13 cellular contexts compared by ENCODE assay signal in genomic region chr5:158434749-158435148, GRCh38.
DNase-seq lines count a peak whose midpoint lies in the region; ATAC-seq and TF ChIP-seq lines count a peak whose summit lies in the region.
"Had no signal": no experiment of that assay in that cellular context is flagged by ENCODE, and none has a peak within 500 bp of the region (broad histone marks: within the 10 kb centered on the region; RNA-seq: fewer than 3 reads in every experiment).

No MANE protein-coding gene starts in this region.

- peak overlapping the region; percentile 58 for H2AFZ ChIP-seq in mammary epithelial cell (ENCODE audit: low read depth, low read length)

- TF ChIP-seq POLR2A in testis (IDR thresholded peaks at IDR 0.05): no peak

- CTCF ChIA-PET in CD4-positive, alpha-beta memory T cell (lab: Charles Lee; ENCODE audit: partially characterized antibody): interaction anchor here (0.6 to 0.9 kb wide), 2 partner anchors 15 to 839 kb away, joined by 3 read pairs; no protein-coding TSS in a partner anchor
- CTCF ChIA-PET in mammary epithelial cell (lab: Charles Lee; ENCODE audit: low non-redundant PET): no interaction called here

- BruUV-seq in mammary epithelial cell (replicated peaks; lab: Mats Ljungman, UMichigan): no TSS peak

- peak overlapping the region; percentile 69 for H3K4me2 ChIP-seq in mammary epithelial cell (ENCODE audit: insufficient read depth, low read depth, low read length)

- dilution Hi-C loops in mammary epithelial cell (cut with HindIII; ENCODE audit: low sequenced_read_pairs): no loop called here

- H3K4me3 ChIP-seq in CD4-positive, alpha-beta memory T cell (ENCODE audit: low read length in 2 of 2): no peak overlapping the region
- H3K4me3 ChIP-seq in mammary epithelial cell (replicated peaks in 1 of 3; ENCODE audit: insufficient read depth in 1 of 3, low read depth in 2 of 3, low read length in 3 of 3) (no peak overlapping the region), testis (no peak overlapping the region)
- H3K4me3 ChIP-seq: SJCRH30 had no signal

- no peaks in the 10 kb centered on the region for H3K27me3 ChIP-seq in CD4-positive, alpha-beta memory T cell (ENCODE audit: insufficient read depth, low read length)
- H3K27me3 ChIP-seq in mammary epithelial cell (ENCODE audit: insufficient read depth, low read length) (no peaks in the 10 kb centered on the region), testis (no peaks in the 10 kb centered on the region)
- H3K27me3 ChIP-seq: SJCRH30 had no signal

- H3K27ac Mint-ChIP-seq in CD4-positive, alpha-beta memory T cell: peak overlapping the region in 3 of 7 donors; percentile 51 to 86 (median 62)
- H3K27ac Mint-ChIP-seq: HFFc6 had no signal

- H3K9me3 ChIP-seq in CD4-positive, alpha-beta memory T cell (ENCODE audit: control insufficient read depth in 1 of 2, low read length in 2 of 2): no peaks in the 10 kb centered on the region
- no peaks in the 10 kb centered on the region for H3K9me3 ChIP-seq in mammary epithelial cell (replicated peaks; ENCODE audit: insufficient read depth, low read length)
- H3K9me3 ChIP-seq in testis: no peaks in the 10 kb centered on the region
- H3K9me3 ChIP-seq: SJCRH30 had no signal

- H3K27ac ChIP-seq in CD4-positive, alpha-beta memory T cell (ENCODE audit: low read depth, low read length): no peak overlapping the region
- H3K27ac ChIP-seq in mammary epithelial cell (ENCODE audit: insufficient read depth, low read depth, low read length): peak overlapping the region; percentile 34
- H3K27ac ChIP-seq in testis: no peak overlapping the region
- H3K27ac ChIP-seq: SJCRH30 had no signal

- peak overlapping the region in 5 of 8 donors; percentile 61 to 84 (median 81) for H3K4me3 Mint-ChIP-seq in CD4-positive, alpha-beta memory T cell
- H3K4me3 Mint-ChIP-seq: HFFc6 had no signal

- TF ChIP-seq CTCF in mammary epithelial cell (conservative IDR thresholded peaks at IDR 0.05 in 1 of 2, IDR thresholded peaks at IDR 0.05 in 1 of 2; ENCODE audit: extremely low read depth in 1 of 2, insufficient read depth in 1 of 2, low read depth in 1 of 2, low read length in 2 of 2): no peak
- no peak for TF ChIP-seq CTCF in testis (IDR thresholded peaks at IDR 0.05)

- ATAC-seq in GM19372 (IDR thresholded peaks at IDR 0.05; ENCODE audit: low read depth, unreplicated experiment) (peak; percentile 5), HG03469 (IDR thresholded peaks at IDR 0.05; ENCODE audit: unreplicated experiment) (peak; percentile 8), HG02610 (IDR thresholded peaks at IDR 0.05; ENCODE audit: unreplicated experiment) (no peak)

- H3K27me3 Mint-ChIP-seq in CD4-positive, alpha-beta memory T cell: no peaks in the 10 kb centered on the region

- no peak overlapping the region for H3K9ac ChIP-seq in mammary epithelial cell (ENCODE audit: insufficient read depth, low read length)

- H3K79me2 ChIP-seq in mammary epithelial cell (ENCODE audit: insufficient read depth, low read length): no peaks in the 10 kb centered on the region

- no peaks in the 10 kb centered on the region for H3K36me3 ChIP-seq in CD4-positive, alpha-beta memory T cell (ENCODE audit: insufficient read depth, low read length)
- no peaks in the 10 kb centered on the region for H3K36me3 ChIP-seq in mammary epithelial cell (ENCODE audit: insufficient read depth, low read length)
- H3K36me3 ChIP-seq in testis (ENCODE audit: low read depth, missing control alignments): no peaks in the 10 kb centered on the region
- H3K36me3 ChIP-seq: SJCRH30 had no signal

- POLR2A ChIA-PET in CD4-positive, alpha-beta memory T cell (lab: Charles Lee; ENCODE audit: partially characterized antibody): interaction anchor here (0.7 kb wide), 1 partner anchor 261 kb away, joined by 3 read pairs; no protein-coding TSS in a partner anchor

- H3K4me1 ChIP-seq in CD4-positive, alpha-beta memory T cell (ENCODE audit: insufficient read depth, low read length): peaks cover 37% of the 10 kb centered on the region
- peaks cover 36% of the 10 kb centered on the region for H3K4me1 ChIP-seq in mammary epithelial cell (ENCODE audit: insufficient read depth, low read length)
- H3K4me1 ChIP-seq in testis: no peaks in the 10 kb centered on the region

- no peaks in the 10 kb centered on the region for H3K36me3 Mint-ChIP-seq in CD4-positive, alpha-beta memory T cell

- H4K20me1 ChIP-seq in mammary epithelial cell (ENCODE audit: insufficient read depth, low read length): no peaks in the 10 kb centered on the region

- in situ Hi-C loops in mammary epithelial cell (cut with MboI; ENCODE audit: low sequenced_read_pairs in 2 of 2): no loop called here

- WGBS in mammary epithelial cell (ENCODE audit: low coverage, missing lambda C conversion rate): 0% methylated on average over 2 of the region's 2 CpGs
- 52 to 58% methylated on average over 2 of the region's 2 CpGs for WGBS in testis, 2 donors

- DNase-seq in CD4-positive, alpha-beta memory T cell: no peak
- DNase-seq in mammary epithelial cell (no peak), testis (no peak), NCI-H1436 (lab: John Stamatoyannopoulos, UW) (no peak), DMS 273 (lab: John Stamatoyannopoulos, UW; ENCODE audit: unreplicated experiment) (no peak)
- DNase-seq: activated CD4-positive, CD25-positive, alpha-beta regulatory T cell; HFFc6; NCI-H1092 treated with DMSO at 0.1 percent for 48 hours; NCI-H748 treated with DMSO at 0.1 percent for 48 hours; SJCRH30 had no signal

- peaks cover 34 to 47% (median 38%) of the 10 kb centered on the region in 4 donors for H3K4me1 Mint-ChIP-seq in CD4-positive, alpha-beta memory T cell

- peaks cover 0 to 3% (median 0%) of the 10 kb centered on the region in 8 donors for H3K9me3 Mint-ChIP-seq in CD4-positive, alpha-beta memory T cell
- H3K9me3 Mint-ChIP-seq: HFFc6 had no signal

- intact Hi-C loops in CD4-positive, alpha-beta memory T cell (cut with micrococcal nuclease): no loop called here
- intact Hi-C loops in mammary epithelial cell (cut with micrococcal nuclease) (no loop called here), testis (cut with DNase I; ENCODE audit: low total_unique reads) (no loop called here)
